Comparison of ENCODE assay signal across 8 cellular contexts in genomic region chr18:32549248-32549842, GRCh38.
DNase-seq lines count a peak whose midpoint lies in the region; ATAC-seq and TF ChIP-seq lines count a peak whose summit lies in the region.

No MANE protein-coding gene starts in this region.

- H3K36me3 ChIP-seq in brain microvascular endothelial cell (replicated peaks): no peaks in the 10 kb centered on the region

- H3K4me3 ChIP-seq in GM12875 (ENCODE audit: low read depth, low read length): no peak overlapping the region
- H3K4me3 ChIP-seq in brain microvascular endothelial cell (ENCODE audit: low read depth, low read length): no peak overlapping the region

- in situ Hi-C loops in brain microvascular endothelial cell (cut with HindIII; ENCODE audit: low pct_ligation_motif_present, low sequenced_read_pairs): no loop called here

- ATAC-seq in HG02759 (IDR thresholded peaks at IDR 0.05; ENCODE audit: unreplicated experiment): peak; percentile 86

- H3K27ac ChIP-seq in 22Rv1 (no peak overlapping the region), brain microvascular endothelial cell (no peak overlapping the region)

- no peaks in the 10 kb centered on the region for H3K27me3 ChIP-seq in brain microvascular endothelial cell (replicated peaks)

- DNase-seq in NCI-H1092 treated with DMSO at 0.1 percent for 48 hours (lab: John Stamatoyannopoulos, UW) (peak; percentile 92), SKM-1 treated with dmso at 0.1 percent for 144 hours (lab: John Stamatoyannopoulos, UW; ENCODE audit: unreplicated experiment) (peak; percentile 52), brain microvascular endothelial cell (peak; percentile 26), kidney glomerular epithelial cell (lab: John Stamatoyannopoulos, UW) (peak; percentile 22)
- DNase-seq in stimulated activated CD4-positive, alpha-beta T cell treated with anti-CD3 and anti-CD28 coated beads, TNF-alpha, amount 100 ng/mL, for 24 hours (ENCODE audit: low read depth in 3 of 3): peak; percentile 5 to 45 (median 14)

- peak; percentile 87 for TF ChIP-seq CTCF in 22Rv1 (IDR thresholded peaks at IDR 0.05)
- TF ChIP-seq CTCF in GM12875 (IDR thresholded peaks at IDR 0.05; ENCODE audit: borderline replicate concordance, insufficient read depth, low read depth, low read length): peak; percentile 63
- peak; percentile 89 for TF ChIP-seq CTCF in brain microvascular endothelial cell (IDR thresholded peaks at IDR 0.05; ENCODE audit: low read depth, low read length, missing control alignments)

Comparison
In these comparisons a context has a peak if more than half of its experiments do, and no peak if none do; other contexts are left out.
1. DNase-seq: peak in every context shown above with its lines; median percentile 92 in NCI-H1092 treated with DMSO at 0.1 percent for 48 hours; 52 in SKM-1 treated with dmso at 0.1 percent for 144 hours; 26 in brain microvascular endothelial cell; 22 in kidney glomerular epithelial cell; 14 in stimulated activated CD4-positive, alpha-beta T cell treated with anti-CD3 and anti-CD28 coated beads, TNF-alpha, amount 100 ng/mL, for 24 hours.